In the genomic region with DNA sequence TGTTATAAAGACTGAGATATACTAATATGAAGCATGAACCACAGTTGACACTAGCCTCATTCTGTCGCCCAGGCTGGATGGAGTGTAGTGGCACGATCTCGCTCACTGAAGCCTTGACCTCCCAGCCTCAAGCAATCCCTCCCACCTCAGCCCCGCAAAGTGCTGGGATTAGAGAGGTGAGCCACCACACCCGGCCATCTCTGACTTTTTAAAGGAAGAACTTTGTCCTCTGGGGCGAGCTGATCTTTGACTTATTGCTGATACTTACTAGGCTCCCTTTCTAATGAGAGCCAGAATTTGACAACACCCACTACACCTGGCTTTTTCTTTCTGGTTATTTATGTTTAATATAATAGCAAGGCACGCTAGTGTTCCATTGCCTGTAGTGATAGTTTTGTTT, we compare ENCODE assay signal across 23 cellular contexts. TPM values are rescaled to one million over a fixed set of nuclear protein-coding genes. Genes with fewer than 3 reads are reported as not detected.
DNase-seq lines count a peak whose midpoint lies in the region; ATAC-seq and TF ChIP-seq lines count a peak whose summit lies in the region.
"Had no signal": no experiment of that assay in that cellular context is flagged by ENCODE, and none has a peak within 500 bp of the region (broad histone marks: within the 10 kb centered on the region; RNA-seq: fewer than 3 reads in every experiment).

No MANE protein-coding gene starts in this region.

- CTCF ChIA-PET in IMR-90 (lab: Yijun Ruan, JAX): no interaction called here

- intact Hi-C loops in IMR-90 (cut with micrococcal nuclease): no loop called here
- intact Hi-C loops in left colon (cut with DNase I, micrococcal nuclease): no loop called here
- intact Hi-C loops in mucosa of descending colon (cut with DNase I, micrococcal nuclease): no loop called here
- intact Hi-C loops in left ventricle myocardium superior (cut with micrococcal nuclease): no loop called here

- H3K9me3 ChIP-seq in IMR-90 (ENCODE audit: control insufficient read depth, insufficient read depth, low read length) (no peaks in the 10 kb centered on the region), liver (ENCODE audit: control insufficient read depth in 4 of 4, low read length in 3 of 4) (no peaks in the 10 kb centered on the region), mucosa of descending colon (no peaks in the 10 kb centered on the region), GM23248 (ENCODE audit: low read depth) (no peaks in the 10 kb centered on the region)
- H3K9me3 ChIP-seq: A549; BE2C; BLaER1 treated with 17β-estradiol and CSF1 and Interleukin-3, amounts not matched to agents 10 nM and 100 nM had no signal

- H3K23ac ChIP-seq in IMR-90 (ENCODE audit: low read depth, low read length): no peak overlapping the region

- dilution Hi-C loops in IMR-90 (cut with HindIII; ENCODE audit: low sequenced_read_pairs, unreplicated experiment): no loop called here

- no peak overlapping the region for H3K9ac ChIP-seq in IMR-90 (ENCODE audit: low read depth, low read length)
- H3K9ac ChIP-seq in liver (ENCODE audit: low read depth in 1 of 2, low read length in 2 of 2): no peak overlapping the region
- H3K9ac ChIP-seq in GM23248: no peak overlapping the region
- H3K9ac ChIP-seq: BLaER1 treated with 17β-estradiol and CSF1 and Interleukin-3, amounts not matched to agents 10 nM and 100 nM had no signal

- H3K4me1 ChIP-seq in IMR-90 (ENCODE audit: control insufficient read depth, insufficient read depth, low read length): peaks cover 18% of the 10 kb centered on the region
- peaks cover 0 to 5% (median 0%) of the 10 kb centered on the region in 4 donors for H3K4me1 ChIP-seq in liver (ENCODE audit: control insufficient read depth in 4 of 4, insufficient read depth in 4 of 4, low read length in 3 of 4)
- peaks cover 3% of the 10 kb centered on the region for H3K4me1 ChIP-seq in mucosa of descending colon (ENCODE audit: low read depth)
- peaks cover 30% of the 10 kb centered on the region for H3K4me1 ChIP-seq in GM23248 (ENCODE audit: insufficient read depth)
- H3K4me1 ChIP-seq: A549; BE2C; BLaER1 treated with 17β-estradiol and CSF1 and Interleukin-3, amounts not matched to agents 10 nM and 100 nM had no signal

- no peak for ATAC-seq in IMR-90 (ENCODE audit: low read depth)
- peak; percentile 61 for ATAC-seq in left colon
- peak; percentile 5 for ATAC-seq in mucosa of descending colon
- no peak for ATAC-seq in left ventricle myocardium superior
- ATAC-seq in GM18502 (IDR thresholded peaks at IDR 0.05; ENCODE audit: poor library complexity, unreplicated experiment): no peak
- ATAC-seq: A549, GM12878, GM23338, HCT116 had no signal

- no peaks in the 10 kb centered on the region for H3K79me2 ChIP-seq in GM23248 (ENCODE audit: insufficient read depth)

- peak overlapping the region; percentile 27; the same call in 1 of the 2 replicates for H4K91ac ChIP-seq in IMR-90 (ENCODE audit: insufficient read depth, low read depth, low read length)

- H2BK15ac ChIP-seq in IMR-90 (ENCODE audit: low read depth, low read length): 0 out of 3 replicates have a peak overlapping the region, but pooled peaks have one; percentile 36

- no peak overlapping the region for H4K5ac ChIP-seq in IMR-90 (ENCODE audit: low read depth, low read length)

- BruUV-seq in IMR-90 (replicated peaks; lab: Mats Ljungman, UMichigan): no TSS peak

- H2AK9ac ChIP-seq in IMR-90 (replicated peaks; ENCODE audit: low read depth, low read length, poor library complexity): no peak overlapping the region

- no CpG with 5 or more reads among the region's 7 CpGs for WGBS in IMR-90 (ENCODE audit: extremely low coverage in 2 of 2, insufficient read length in 1 of 2), 2 experiments
- 77% methylated on average over 7 of the region's 7 CpGs for WGBS in liver
- WGBS in GM23248 (ENCODE audit: low coverage in 1 of 2, low lambda C conversion rate in 2 of 2, missing lambda C conversion rate in 2 of 2), 2 experiments: 98 to 99% methylated on average over 7 of the region's 7 CpGs

- peaks cover 23% of the 10 kb centered on the region; the same call in 1 of the 2 replicates for H3K9me1 ChIP-seq in IMR-90 (ENCODE audit: insufficient read depth, low read length)

- H4K20me1 ChIP-seq in IMR-90 (ENCODE audit: insufficient read depth, low read length) (no peaks in the 10 kb centered on the region), GM23248 (ENCODE audit: insufficient read depth) (no peaks in the 10 kb centered on the region)

- H3K27ac ChIP-seq in IMR-90 (ENCODE audit: insufficient read depth, low read length) (no peak overlapping the region), liver (ENCODE audit: low read depth in 1 of 2, low read length in 2 of 2) (no peak overlapping the region), GM23248 (no peak overlapping the region)
- H3K27ac ChIP-seq: A549; BLaER1 treated with 17β-estradiol and CSF1 and Interleukin-3, amounts not matched to agents 10 nM and 100 nM had no signal

- no peak overlapping the region for H2BK120ac ChIP-seq in IMR-90 (ENCODE audit: low read depth, low read length)

- no peak overlapping the region for H3K4ac ChIP-seq in IMR-90 (ENCODE audit: low read depth, low read length)

- no peak overlapping the region for H3K18ac ChIP-seq in IMR-90 (ENCODE audit: low read depth, low read length)

- H3K14ac ChIP-seq in IMR-90 (replicated peaks; ENCODE audit: low read depth, low read length): no peak overlapping the region

- H2AFZ ChIP-seq in IMR-90 (replicated peaks; ENCODE audit: low read length, poor library complexity): no peak overlapping the region
- H2AFZ ChIP-seq in GM23248: no peak overlapping the region
- H2AFZ ChIP-seq: GM23338 had no signal

- no peak overlapping the region for H3K4me3 ChIP-seq in IMR-90 (ENCODE audit: insufficient read depth, low read depth, low read length)
- no peak overlapping the region for H3K4me3 ChIP-seq in liver (ENCODE audit: low read depth in 1 of 3, low read length in 3 of 3)
- no peak overlapping the region for H3K4me3 ChIP-seq in mucosa of descending colon
- H3K4me3 ChIP-seq in GM23248: no peak overlapping the region
- H3K4me3 ChIP-seq: A549; BLaER1 treated with 17β-estradiol and CSF1 and Interleukin-3, amounts not matched to agents 10 nM and 100 nM; GM12878; GM23338 had no signal

- H3K27me3 ChIP-seq in IMR-90 (ENCODE audit: control insufficient read depth, insufficient read depth, low read length) (no peaks in the 10 kb centered on the region), liver (ENCODE audit: control insufficient read depth in 4 of 4, insufficient read depth in 4 of 4, low read length in 3 of 4) (no peaks in the 10 kb centered on the region), GM23248 (replicated peaks; ENCODE audit: insufficient read depth) (no peaks in the 10 kb centered on the region)
- H3K27me3 ChIP-seq: BE2C; BLaER1 treated with 17β-estradiol and CSF1 and Interleukin-3, amounts not matched to agents 10 nM and 100 nM had no signal

- POLR2A ChIA-PET in IMR-90 (lab: Charles Lee; ENCODE audit: unreplicated experiment): no interaction called here

- H3K56ac ChIP-seq in IMR-90 (ENCODE audit: extremely low read depth, insufficient read depth, low read length): no peak overlapping the region

- no peak overlapping the region for H2BK20ac ChIP-seq in IMR-90 (ENCODE audit: low read depth, low read length)

- peaks cover 33% of the 10 kb centered on the region for H3F3A ChIP-seq in GM23248 (ENCODE audit: insufficient read depth)

- no peak for TF ChIP-seq POLR2A in IMR-90 (IDR thresholded peaks at IDR 0.05; ENCODE audit: low read depth, low read length)

- H2BK5ac ChIP-seq in IMR-90 (ENCODE audit: low read depth, low read length, poor library complexity, severe bottlenecking): no peak overlapping the region

- H3K36me3 ChIP-seq in IMR-90 (ENCODE audit: control insufficient read depth, insufficient read depth, low read length): peaks cover 14% of the 10 kb centered on the region
- H3K36me3 ChIP-seq in liver (ENCODE audit: control insufficient read depth in 4 of 4, insufficient read depth in 3 of 4, low read depth in 1 of 4, low read length in 3 of 4): peaks cover 6 to 23% (median 13%) of the 10 kb centered on the region in 4 donors
- no peaks in the 10 kb centered on the region for H3K36me3 ChIP-seq in mucosa of descending colon (ENCODE audit: low read depth)
- H3K36me3 ChIP-seq in GM23248 (ENCODE audit: low read depth): no peaks in the 10 kb centered on the region
- H3K36me3 ChIP-seq: BE2C had no signal

- in situ Hi-C loops in IMR-90 (cut with MboI; ENCODE audit: low sequenced_read_pairs): no loop called here
- in situ Hi-C loops in GM23248 (cut with MboI): no loop called here

- no peaks in the 10 kb centered on the region for H3K9me2 ChIP-seq in GM23248 (ENCODE audit: insufficient read depth)

- TF ChIP-seq CTCF in IMR-90 (conservative IDR thresholded peaks at IDR 0.05; ENCODE audit: low read depth, low read length): no peak
- TF ChIP-seq CTCF in liver (IDR thresholded peaks at IDR 0.05; ENCODE audit: low read depth, low read length, missing input control): no peak
- TF ChIP-seq CTCF in mucosa of descending colon (IDR thresholded peaks at IDR 0.05): no peak

- no peak overlapping the region for H4K8ac ChIP-seq in IMR-90 (ENCODE audit: low read depth in 2 of 2, low read length in 2 of 2)

- DNase-seq in IMR-90 (no peak), left colon (no peak), mucosa of descending colon (peak in 1 of 3 donors; percentile 14), left ventricle myocardium superior (no peak), GM23248 (no peak)
- DNase-seq: 8988T; ACHN; AML-193; BE2C; CD4-positive, alpha-beta T cell; CD8-positive, alpha-beta memory T cell; DMS 273 treated with DMSO at 0.1 percent for 48 hours; DMS79; EL; GDM1; H9 had no signal

- H3K79me1 ChIP-seq in IMR-90 (ENCODE audit: low read depth in 1 of 2, low read length in 2 of 2): peaks cover 7 to 27% of the 10 kb centered on the region in 2 experiments; a peak in 3 of 4 replicates

- TF ChIP-seq RAD21 in IMR-90 (IDR thresholded peaks at IDR 0.05; ENCODE audit: low read length) (no peak), liver (IDR thresholded peaks at IDR 0.05) (no peak)

- H3K4me2 ChIP-seq in IMR-90 (ENCODE audit: low read depth, low read length) (no peak overlapping the region), GM23248 (ENCODE audit: unreplicated experiment) (no peak overlapping the region)
- H3K4me2 ChIP-seq: A549; BLaER1 treated with 17β-estradiol and CSF1 and Interleukin-3, amounts not matched to agents 10 nM and 100 nM; GM23338 had no signal

- H2AK5ac ChIP-seq in IMR-90 (ENCODE audit: low read depth, low read length): peak overlapping the region; percentile 73; the same call in 1 of the 2 replicates

RNA-seq across cellular contexts. Expression of gene CLEC16A, which starts 57.2 kb away (rescaled TPM):
- total RNA-seq in IMR-90 (2012; rRNA removed): 16.5 and 18.3 TPM in 2 replicates
- polyA plus RNA-seq in IMR-90 (2012; rRNA removed): 15.4 and 15.9 TPM in 2 replicates
- polyA plus RNA-seq in IMR-90 (2012; cell fraction: cytosol; rRNA removed): 11.0 and 13.5 TPM in 2 replicates
- 22.9 and 31.5 TPM in 2 replicates for polyA plus RNA-seq in IMR-90 (2012; cell fraction: nucleus; rRNA removed; ENCODE audit: low replicate concordance)
- 10 to 100 TPM; 27.3 to 41.6 TPM for total RNA-seq in left colon
- total RNA-seq in liver: 10 to 100 TPM; 22.6 to 23.0 TPM
- polyA plus RNA-seq in liver: 10 to 100 TPM in 1 of 2 donors, 1 to 10 TPM in 1; 9.7 to 12.3 TPM
- 10 to 100 TPM; 30.3 to 38.1 (median 37.1) TPM for total RNA-seq in mucosa of descending colon
- total RNA-seq in left ventricle myocardium superior: 20.6 TPM
- total RNA-seq in GM23248 (2014; rRNA removed; shearing (Covaris generic)): 12.9 and 21.4 TPM in 2 replicates
- 12.7 and 13.2 TPM in 2 replicates for polyA plus RNA-seq in GM23248 (2016; fragmentation: Nextera tagmentation; extraction: Ambion mirVana)

RNA-seq across cellular contexts. Expression of gene DEXI, which starts 59.3 kb away (rescaled TPM):
- total RNA-seq in IMR-90 (2012; rRNA removed) (43.7 and 44.4 TPM in 2 replicates), left colon (10 to 100 TPM; 22.9 to 24.6 TPM), liver (10 to 100 TPM; 13.6 to 69.9 TPM), mucosa of descending colon (10 to 100 TPM; 18.0 to 44.8 (median 26.6) TPM), left ventricle myocardium superior (124 TPM)
- polyA plus RNA-seq in IMR-90 (2012; rRNA removed) (62.5 and 63.6 TPM in 2 replicates), liver (10 to 100 TPM; 26.5 to 57.2 TPM), GM23248 (2016; fragmentation: Nextera tagmentation; extraction: Ambion mirVana) (41.8 and 42.1 TPM in 2 replicates)
- 73.1 and 112 TPM in 2 replicates for polyA plus RNA-seq in IMR-90 (2012; cell fraction: cytosol; rRNA removed)
- 27.5 and 44.2 TPM in 2 replicates for polyA plus RNA-seq in IMR-90 (2012; cell fraction: nucleus; rRNA removed; ENCODE audit: low replicate concordance)
- 101 and 105 TPM in 2 replicates for total RNA-seq in GM23248 (2014; rRNA removed; shearing (Covaris generic))

Comparison
In these comparisons a context has a peak if more than half of its experiments do, and no peak if none do; other contexts are left out.
1. ATAC-seq: peak in left colon (single experiment) and mucosa of descending colon (single experiment); none in IMR-90 (single experiment), left ventricle myocardium superior (single experiment) and GM18502 (single experiment).